22 cellular contexts compared by ENCODE assay signal in genomic region chr11:111135101-111135500, GRCh38.
"Had no signal": no experiment of that assay in that cellular context is flagged by ENCODE, and none has a peak within 500 bp of the region (broad histone marks: within the 10 kb centered on the region; RNA-seq: fewer than 3 reads in every experiment).

No MANE protein-coding gene starts in this region.

- ATAC-seq: lower lobe of right lung; natural killer cell treated with Interleukin-12 subunit alpha and Interleukin-12 subunit beta and Interleukin-15 and Interleukin-18, amount 100 ng/mL, for 72 hours; sciatic nerve; stimulated activated memory B cell treated with anti-CD40 and anti-IgM and Interleukin-4, amounts not matched to agents 10 μg/mL and 1 μg/mL and 100 μg/mL, for 72 hours; upper lobe of right lung had no signal

- H3K4me1 ChIP-seq: left ventricle myocardium inferior, lower lobe of right lung, parathyroid adenoma, spleen, testis, tibial nerve, upper lobe of right lung, vagina had no signal

- H3K27ac ChIP-seq: dorsolateral prefrontal cortex, epithelial cell of prostate, esophagus muscularis mucosa, left ventricle myocardium inferior, lower lobe of right lung, parathyroid adenoma, spleen, testis, tibial nerve, upper lobe of right lung, vagina had no signal

- DNase-seq: cortex of kidney; dorsolateral prefrontal cortex; effector memory CD4-positive, alpha-beta T cell; foreskin fibroblast; immature natural killer cell; left ventricle myocardium inferior; lower lobe of right lung; midbrain; spleen; stimulated activated CD4-positive, alpha-beta T cell treated with anti-CD3 and anti-CD28 coated beads, Interleukin-15, amount 100 ng/mL, for 24 hours; stimulated activated CD4-positive, alpha-beta T cell treated with anti-CD3 and anti-CD28 coated beads, Interleukin-1b, Interleukin-23, amount 100 ng/mL, for 48 hours; stimulated activated CD4-positive, alpha-beta T cell treated with anti-CD3 and anti-CD28 coated beads, Interleukin-4, amount 100 ng/mL, for 24 hours; testis; upper lobe of right lung had no signal

- H3K36me3 ChIP-seq: esophagus muscularis mucosa, left ventricle myocardium inferior, lower lobe of right lung, spleen, tibial nerve, upper lobe of right lung, vagina had no signal

- H3K9me3 ChIP-seq: esophagus muscularis mucosa, lower lobe of right lung, spleen, testis, upper lobe of right lung, vagina had no signal

- H3K9ac ChIP-seq: parathyroid adenoma had no signal

- H3K4me3 ChIP-seq: dorsolateral prefrontal cortex, esophagus muscularis mucosa, left ventricle myocardium inferior, lower lobe of right lung, spleen, testis, tibial nerve, upper lobe of right lung, vagina had no signal

- H3K27me3 ChIP-seq: dorsolateral prefrontal cortex, esophagus muscularis mucosa, spleen, testis, tibial nerve, upper lobe of right lung, vagina had no signal

- H3K79me2 ChIP-seq: parathyroid adenoma had no signal
